Comparison of ENCODE assay signal across 9 cellular contexts in genomic region chr10:87211848-87212247, GRCh38. TPM values are rescaled to one million over a fixed set of nuclear protein-coding genes. Genes with fewer than 3 reads are reported as not detected.
DNase-seq lines count a peak whose midpoint lies in the region; ATAC-seq, FAIRE-seq and TF ChIP-seq lines count a peak whose summit lies in the region.
"Not testable (repeated sequence)": the region's sequence is repeated elsewhere in the genome, so short reads cannot be mapped to it uniquely, and the experiment has no call there.
"Had no signal": no experiment of that assay in that cellular context is flagged by ENCODE, and none has a peak within 500 bp of the region (broad histone marks: within the 10 kb centered on the region; RNA-seq: fewer than 3 reads in every experiment).

No MANE protein-coding gene starts in this region.

- not testable (repeated sequence) for H3K36me3 Mint-ChIP-seq in activated T-helper 17 cell treated with anti-CD3 and anti-CD28 coated beads, Interleukin-2, amount 50 U/mL, for 72 hours (ENCODE audit: low read depth); MCF 10A (ENCODE audit: insufficient read depth, unreplicated experiment)

- H3K27ac ChIP-seq in HCT116 (ENCODE audit: low read depth, low read length) = not testable (repeated sequence)

- ATAC-seq in HCT116 = peak; percentile 72
- ATAC-seq in activated T-helper 17 cell treated with anti-CD3 and anti-CD28 coated beads, Interleukin-2, amount 50 U/mL, for 72 hours (replicated peaks) = peak; percentile 89

- not testable (repeated sequence) for H3K27me3 ChIP-seq in HCT116 (ENCODE audit: insufficient read depth, low read length)

- TF ChIP-seq RAD21 in HCT116 (IDR thresholded peaks at IDR 0.05; ENCODE audit: low read depth) = not testable (repeated sequence)

- not testable (repeated sequence) for H3K9me3 Mint-ChIP-seq in activated T-helper 17 cell treated with anti-CD3 and anti-CD28 coated beads, Interleukin-2, amount 50 U/mL, for 72 hours; MCF 10A (ENCODE audit: unreplicated experiment)

- not testable (repeated sequence) for H3K9me3 ChIP-seq in HCT116 (ENCODE audit: control insufficient read depth in 1 of 2, insufficient read depth in 1 of 2, low read depth in 1 of 2, low read length in 2 of 2)

- not testable (repeated sequence) for H3K27me3 Mint-ChIP-seq in activated T-helper 17 cell treated with anti-CD3 and anti-CD28 coated beads, Interleukin-2, amount 50 U/mL, for 72 hours; MCF 10A (ENCODE audit: insufficient read depth, unreplicated experiment)

- RAD21 ChIA-PET in HCT116 (lab: Charles Lee; ENCODE audit: low non-redundant PET in 1 of 2, low total read pairs in 2 of 2, uncharacterized antibody in 2 of 2, unreplicated experiment in 2 of 2) = not testable (repeated sequence)

- H3K4me1 ChIP-seq in HCT116 (ENCODE audit: control insufficient read depth in 1 of 2, insufficient read depth in 2 of 2, low read length in 2 of 2) = peaks cover 10 to 27% of the 10 kb centered on the region in 2 experiments

- H3K79me2 ChIP-seq in HCT116 (ENCODE audit: insufficient read depth, low read length) = not testable (repeated sequence)

- H4K20me1 ChIP-seq in HCT116 (ENCODE audit: insufficient read depth) = not testable (repeated sequence)

- H3K27ac Mint-ChIP-seq in activated T-helper 17 cell treated with anti-CD3 and anti-CD28 coated beads, Interleukin-2, amount 50 U/mL, for 72 hours = peak overlapping the region; percentile 62
- not testable (repeated sequence) for H3K27ac Mint-ChIP-seq in MCF 10A (ENCODE audit: low read depth, unreplicated experiment)

- TF ChIP-seq CTCF in HCT116 (IDR thresholded peaks at IDR 0.05 in 2 of 3, conservative IDR thresholded peaks at IDR 0.05 in 1 of 3; ENCODE audit: borderline replicate concordance in 1 of 3, insufficient read depth in 1 of 3, low read depth in 2 of 3, low read length in 2 of 3); MCF 10A (IDR thresholded peaks at IDR 0.05; ENCODE audit: unreplicated experiment); foreskin fibroblast (IDR thresholded peaks at IDR 0.05; ENCODE audit: low read depth, low read length): not testable (repeated sequence)

- H3K9me2 ChIP-seq in HCT116 (ENCODE audit: insufficient read depth) = not testable (repeated sequence)

- peak overlapping the region; percentile 63 for H3K4me2 ChIP-seq in HCT116 (ENCODE audit: low read length)

- H3K36me3 ChIP-seq in HCT116 (ENCODE audit: control insufficient read depth in 1 of 2, insufficient read depth in 2 of 2, low read length in 2 of 2) = not testable (repeated sequence)

- not testable (repeated sequence) for BruUV-seq in HCT116 (replicated peaks; lab: Mats Ljungman, UMichigan); MCF 10A (replicated peaks; lab: Mats Ljungman, UMichigan)

- DNase-seq in Caki2 (ENCODE audit: low read depth) = peak; percentile 31
- peak; percentile 31 for DNase-seq in HCT116 (ENCODE audit: low read depth, low spot score)
- peak; percentile 24 for DNase-seq in RKO (ENCODE audit: low spot score)
- peak; percentile 8 for DNase-seq in MCF 10A (ENCODE audit: unreplicated experiment)
- DNase-seq in foreskin fibroblast = peak; percentile 7 to 9
- peak; percentile 38 to 58 for DNase-seq in lung microvascular endothelial cell (ENCODE audit: low read depth in 2 of 2)
- peak; percentile 36 for DNase-seq in urothelium cell line (ENCODE audit: low spot score)

- not testable (repeated sequence) for FAIRE-seq in urothelium cell line (lab: Jason Lieb, UNC)

- H3K9ac ChIP-seq in HCT116 (ENCODE audit: low read length) = not testable (repeated sequence)

- POLR2A ChIA-PET in HCT116 (lab: Charles Lee) = not testable (repeated sequence)
- POLR2A ChIA-PET in MCF 10A (lab: Yijun Ruan, JAX) = interaction anchor here (1.3 kb wide), 1 partner anchor 293 kb away, joined by 3 read pairs; the partner anchor contains the start of gene MINPP1

- H2AFZ ChIP-seq in HCT116 (ENCODE audit: low read depth, low read length, poor library complexity, severe bottlenecking) = not testable (repeated sequence)

- in situ Hi-C loops in Caki2 (cut with HindIII; ENCODE audit: low pct_unique_long_range_greater_than_20kb, low sequenced_read_pairs) = not testable (repeated sequence)

- peak overlapping the region; percentile 46 for H3K4me3 Mint-ChIP-seq in activated T-helper 17 cell treated with anti-CD3 and anti-CD28 coated beads, Interleukin-2, amount 50 U/mL, for 72 hours
- H3K4me3 Mint-ChIP-seq in MCF 10A (ENCODE audit: unreplicated experiment) = not testable (repeated sequence)

- intact Hi-C loops in HCT116 (cut with micrococcal nuclease); MCF 10A (cut with micrococcal nuclease): not testable (repeated sequence)

- TF ChIP-seq POLR2A in HCT116 (IDR thresholded peaks at IDR 0.05; ENCODE audit: borderline replicate concordance, extremely low read depth, insufficient read depth, insufficient read length) = not testable (repeated sequence)

- not testable (repeated sequence) for H3K4me1 Mint-ChIP-seq in activated T-helper 17 cell treated with anti-CD3 and anti-CD28 coated beads, Interleukin-2, amount 50 U/mL, for 72 hours; MCF 10A (ENCODE audit: insufficient read depth, unreplicated experiment)

- H3K4me3 ChIP-seq in HCT116 (replicated peaks in 1 of 2; ENCODE audit: low read depth in 1 of 2, low read length in 2 of 2) = peak overlapping the region in 1 of 2 experiments; percentile 18; a peak in 1 of 4 replicates
- H3K4me3 ChIP-seq in foreskin fibroblast (ENCODE audit: low read depth in 1 of 2, low read length in 2 of 2) = not testable (repeated sequence)

- CTCF ChIA-PET in HCT116 (lab: Charles Lee); MCF 10A (lab: Yijun Ruan, JAX): not testable (repeated sequence)

TF ChIP-seq in HCT116, 20 proteins besides CTCF, POLR2A, EP300 and RAD21:
- peak; percentile 56 for TF ChIP-seq EGR1 (IDR thresholded peaks at IDR 0.05; ENCODE audit: low read depth)
- TF ChIP-seq JUND (IDR thresholded peaks at IDR 0.05) = peak; percentile 66
- peak; percentile 61 for TF ChIP-seq FOSL1 (IDR thresholded peaks at IDR 0.05; ENCODE audit: low read depth)
- TF ChIP-seq MAX (IDR thresholded peaks at IDR 0.05) = peak; percentile 63

RNA-seq across cellular contexts. Expression of gene NUTM2A, which starts 13.4 kb away (rescaled TPM):
- 1.7 TPM in 1 of 2 replicates, not detected in the other for total RNA-seq in Caki2 (2014; rRNA removed; shearing (Covaris generic); ENCODE audit: low replicate concordance)
- 0.59 TPM for total RNA-seq in HCT116 (2021; ENCODE audit: unreplicated experiment)
- 0.46 and 0.90 TPM in 2 replicates for polyA plus RNA-seq in HCT116 (2012)
- under 1 TPM; 0.34 to 0.50 TPM for total RNA-seq in activated T-helper 17 cell treated with anti-CD3 and anti-CD28 coated beads, Interleukin-2, amount 50 U/mL, for 72 hours
- total RNA-seq in MCF 10A (2022) = 0.47 and 0.82 TPM in 2 replicates
- total RNA-seq in lung microvascular endothelial cell = under 0.01 and 0.20 TPM in 2 replicates
- total RNA-seq: H7 had no signal
